3 cellular contexts compared by ENCODE assay signal in the genomic region with DNA sequence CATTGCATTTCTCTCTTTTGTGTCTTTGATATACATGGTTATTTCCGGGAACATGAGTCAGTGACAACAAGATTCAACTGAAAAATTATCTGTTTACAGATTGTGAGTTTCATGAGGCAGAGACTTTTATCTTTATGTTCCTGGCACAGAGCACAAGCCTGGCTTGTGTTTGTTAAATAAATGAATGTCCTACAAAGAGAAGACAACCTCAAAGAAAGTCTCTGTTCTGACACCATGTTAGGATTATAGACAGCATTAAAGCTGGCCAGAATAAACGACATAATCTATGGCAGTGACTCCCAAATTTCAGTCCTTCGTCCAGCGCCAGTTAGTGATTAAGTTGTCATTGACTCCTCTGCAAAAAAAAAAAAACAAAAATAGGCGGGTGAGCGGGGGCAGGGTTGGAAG.
A peak's percentile ranks its signal among the peaks of the same experiment; 100 is the strongest.
TF ChIP-seq lines count a peak whose summit lies in the region.

No MANE protein-coding gene starts in this region.

TF ChIP-seq in A549, 52 proteins besides CTCF, POLR2A, EP300 and RAD21 (continued from another document):
- no peak for TF ChIP-seq MYC (IDR thresholded peaks at IDR 0.05; ENCODE audit: borderline replicate concordance, low read length)
- TF ChIP-seq GATA3 (IDR thresholded peaks at IDR 0.05; ENCODE audit: borderline replicate concordance), result no peak
- no peak for TF ChIP-seq KDM5A (IDR thresholded peaks at IDR 0.05)
- TF ChIP-seq ZFP36 (IDR thresholded peaks at IDR 0.05; ENCODE audit: borderline replicate concordance, partially characterized antibody), result no peak
- TF ChIP-seq, protein P1, sequence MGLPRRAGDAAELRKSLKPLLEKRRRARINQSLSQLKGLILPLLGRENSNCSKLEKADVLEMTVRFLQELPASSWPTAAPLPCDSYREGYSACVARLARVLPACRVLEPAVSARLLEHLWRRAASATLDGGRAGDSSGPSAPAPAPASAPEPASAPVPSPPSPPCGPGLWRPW (IDR thresholded peaks at IDR 0.05), result no peak
- TF ChIP-seq PHF8 (IDR thresholded peaks at IDR 0.05; ENCODE audit: borderline replicate concordance, low read depth), result no peak
- no peak for TF ChIP-seq HOXB5 (CRISPR knock-in tag; IDR thresholded peaks at IDR 0.05)

TF ChIP-seq in IMR-90, 13 proteins besides CTCF, POLR2A, EP300 and RAD21:
- TF ChIP-seq, protein P2, sequence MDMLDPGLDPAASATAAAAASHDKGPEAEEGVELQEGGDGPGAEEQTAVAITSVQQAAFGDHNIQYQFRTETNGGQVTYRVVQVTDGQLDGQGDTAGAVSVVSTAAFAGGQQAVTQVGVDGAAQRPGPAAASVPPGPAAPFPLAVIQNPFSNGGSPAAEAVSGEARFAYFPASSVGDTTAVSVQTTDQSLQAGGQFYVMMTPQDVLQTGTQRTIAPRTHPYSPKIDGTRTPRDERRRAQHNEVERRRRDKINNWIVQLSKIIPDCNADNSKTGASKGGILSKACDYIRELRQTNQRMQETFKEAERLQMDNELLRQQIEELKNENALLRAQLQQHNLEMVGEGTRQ (IDR thresholded peaks at IDR 0.05; ENCODE audit: low read depth, low read length), result no peak
- TF ChIP-seq BHLHE40 (IDR thresholded peaks at IDR 0.05; ENCODE audit: low read depth, low read length), result 0 out of 2 replicates have a peak, but pooled peaks have one; percentile 26

TF ChIP-seq in K562, 482 proteins besides CTCF, POLR2A, EP300 and RAD21 (continued from another document):
- TF ChIP-seq FOSL1 (tag; conservative IDR thresholded peaks at IDR 0.05) (peak; percentile 68), MYNN (IDR thresholded peaks at IDR 0.05) (peak; percentile 59; the same call in 1 of the 2 replicates), MYNN (CRISPR knock-in tag; IDR thresholded peaks at IDR 0.05) (no peak), ZNF384 (IDR thresholded peaks at IDR 0.05; ENCODE audit: low read depth, low read length) (peak; percentile 53; the same call in 1 of the 2 replicates), ARID1B (IDR thresholded peaks at IDR 0.05) (0 out of 2 replicates have a peak, but pooled peaks have one; percentile 28), JUND (IDR thresholded peaks at IDR 0.05; ENCODE audit: borderline replicate concordance, low read depth, low read length) (0 out of 2 replicates have a peak, but pooled peaks have one; percentile 6), JUND (tag; IDR thresholded peaks at IDR 0.05; ENCODE audit: borderline replicate concordance, low read depth, low read length) (no peak; the same call in 2 of the 3 replicates), ZNF561 (CRISPR knock-in tag; conservative IDR thresholded peaks at IDR 0.05) (no peak)
- TF ChIP-seq, protein P3, sequence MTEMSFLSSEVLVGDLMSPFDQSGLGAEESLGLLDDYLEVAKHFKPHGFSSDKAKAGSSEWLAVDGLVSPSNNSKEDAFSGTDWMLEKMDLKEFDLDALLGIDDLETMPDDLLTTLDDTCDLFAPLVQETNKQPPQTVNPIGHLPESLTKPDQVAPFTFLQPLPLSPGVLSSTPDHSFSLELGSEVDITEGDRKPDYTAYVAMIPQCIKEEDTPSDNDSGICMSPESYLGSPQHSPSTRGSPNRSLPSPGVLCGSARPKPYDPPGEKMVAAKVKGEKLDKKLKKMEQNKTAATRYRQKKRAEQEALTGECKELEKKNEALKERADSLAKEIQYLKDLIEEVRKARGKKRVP (CRISPR knock-in tag; IDR thresholded peaks at IDR 0.05), result 0 out of 2 replicates have a peak, but pooled peaks have one; percentile 23
- TF ChIP-seq, protein P4, sequence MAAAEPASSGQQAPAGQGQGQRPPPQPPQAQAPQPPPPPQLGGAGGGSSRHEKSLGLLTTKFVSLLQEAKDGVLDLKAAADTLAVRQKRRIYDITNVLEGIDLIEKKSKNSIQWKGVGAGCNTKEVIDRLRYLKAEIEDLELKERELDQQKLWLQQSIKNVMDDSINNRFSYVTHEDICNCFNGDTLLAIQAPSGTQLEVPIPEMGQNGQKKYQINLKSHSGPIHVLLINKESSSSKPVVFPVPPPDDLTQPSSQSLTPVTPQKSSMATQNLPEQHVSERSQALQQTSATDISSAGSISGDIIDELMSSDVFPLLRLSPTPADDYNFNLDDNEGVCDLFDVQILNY (CRISPR knock-in tag; IDR thresholded peaks at IDR 0.05), result no peak
- TF ChIP-seq, protein P5, sequence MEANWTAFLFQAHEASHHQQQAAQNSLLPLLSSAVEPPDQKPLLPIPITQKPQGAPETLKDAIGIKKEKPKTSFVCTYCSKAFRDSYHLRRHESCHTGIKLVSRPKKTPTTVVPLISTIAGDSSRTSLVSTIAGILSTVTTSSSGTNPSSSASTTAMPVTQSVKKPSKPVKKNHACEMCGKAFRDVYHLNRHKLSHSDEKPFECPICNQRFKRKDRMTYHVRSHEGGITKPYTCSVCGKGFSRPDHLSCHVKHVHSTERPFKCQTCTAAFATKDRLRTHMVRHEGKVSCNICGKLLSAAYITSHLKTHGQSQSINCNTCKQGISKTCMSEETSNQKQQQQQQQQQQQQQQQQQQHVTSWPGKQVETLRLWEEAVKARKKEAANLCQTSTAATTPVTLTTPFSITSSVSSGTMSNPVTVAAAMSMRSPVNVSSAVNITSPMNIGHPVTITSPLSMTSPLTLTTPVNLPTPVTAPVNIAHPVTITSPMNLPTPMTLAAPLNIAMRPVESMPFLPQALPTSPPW (CRISPR knock-in tag; IDR thresholded peaks at IDR 0.05), result peak; percentile 48; the same call in 1 of the 2 replicates
